19 cellular contexts compared by ENCODE assay signal in genomic region chr11:104091281-104092071, GRCh38. TPM values are rescaled to one million over a fixed set of nuclear protein-coding genes. Genes with fewer than 3 reads are reported as not detected.
"Had no signal": no experiment of that assay in that cellular context is flagged by ENCODE, and none has a peak within 500 bp of the region (broad histone marks: within the 10 kb centered on the region; RNA-seq: fewer than 3 reads in every experiment).

No MANE protein-coding gene starts in this region.

- H3K27me3 ChIP-seq: esophagus squamous epithelium, foreskin keratinocyte, pancreas, tibial nerve, vagina had no signal

- H3K9me3 ChIP-seq: esophagus squamous epithelium, pancreas, tibial nerve, vagina had no signal

- H3K4me3 Mint-ChIP-seq: activated naive CD4-positive, alpha-beta T cell treated with anti-CD3 and anti-CD28 coated beads, Interleukin-2, amount 10 ng/mL, durations not matched to agents 7 days and 5 days; central memory CD8-positive, alpha-beta T cell; naive B cell; stimulated activated memory B cell treated with anti-CD40 and anti-IgM and Interleukin-4, amounts not matched to agents 10 μg/mL and 1 μg/mL and 100 μg/mL, for 72 hours had no signal

- H3K36me3 ChIP-seq: esophagus squamous epithelium, pancreas, tibial nerve, vagina had no signal

- DNase-seq: activated CD4-positive, CD25-positive, alpha-beta regulatory T cell treated with anti-CD3 and anti-CD28 coated beads, Interleukin-2, amount 50 U/mL, for 72 hours; activated naive CD4-positive, alpha-beta T cell treated with anti-CD3 and anti-CD28 coated beads, Interleukin-2, amount 10 ng/mL, durations not matched to agents 7 days and 5 days; activated T-cell treated with anti-CD3 and anti-CD28 coated beads, Interleukin-2, amount 50 U/mL, for 1 hour; effector CD8-positive, alpha-beta T cell; esophagus squamous epithelium; foreskin keratinocyte; naive B cell; pancreas; T-helper 1 cell; T1000 had no signal

- H3K4me3 ChIP-seq: esophagus squamous epithelium, lung, pancreas, tibial nerve, vagina had no signal

- H3K36me3 Mint-ChIP-seq: activated naive CD4-positive, alpha-beta T cell treated with anti-CD3 and anti-CD28 coated beads, Interleukin-2, amount 10 ng/mL, durations not matched to agents 7 days and 5 days; naive B cell; stimulated activated memory B cell treated with anti-CD40 and anti-IgM and Interleukin-4, amounts not matched to agents 10 μg/mL and 1 μg/mL and 100 μg/mL, for 72 hours had no signal

- H3K4me1 Mint-ChIP-seq: activated naive CD4-positive, alpha-beta T cell treated with anti-CD3 and anti-CD28 coated beads, Interleukin-2, amount 10 ng/mL, durations not matched to agents 7 days and 5 days; naive B cell; stimulated activated memory B cell treated with anti-CD40 and anti-IgM and Interleukin-4, amounts not matched to agents 10 μg/mL and 1 μg/mL and 100 μg/mL, for 72 hours had no signal

- H3K9me3 Mint-ChIP-seq: activated naive CD4-positive, alpha-beta T cell treated with anti-CD3 and anti-CD28 coated beads, Interleukin-2, amount 10 ng/mL, durations not matched to agents 7 days and 5 days; activated T-helper 2 cell treated with anti-CD3 and anti-CD28 coated beads, Interferon-gamma antibody, Interleukin-2, Interleukin-4, amounts not matched to agents 10 μg/mL and 5 μg/mL and 100 μg/mL, durations not matched to agents 14 hours and 24 hours and 36 hours; naive B cell; stimulated activated memory B cell treated with anti-CD40 and anti-IgM and Interleukin-4, amounts not matched to agents 10 μg/mL and 1 μg/mL and 100 μg/mL, for 72 hours had no signal

- H3K27me3 Mint-ChIP-seq: activated naive CD4-positive, alpha-beta T cell treated with anti-CD3 and anti-CD28 coated beads, Interleukin-2, amount 10 ng/mL, durations not matched to agents 7 days and 5 days; central memory CD8-positive, alpha-beta T cell had no signal

- H3K27ac Mint-ChIP-seq: activated naive CD4-positive, alpha-beta T cell treated with anti-CD3 and anti-CD28 coated beads, Interleukin-2, amount 10 ng/mL, durations not matched to agents 7 days and 5 days; activated T-helper 2 cell treated with anti-CD3 and anti-CD28 coated beads, Interferon-gamma antibody, Interleukin-2, Interleukin-4, amounts not matched to agents 10 μg/mL and 5 μg/mL and 100 μg/mL, durations not matched to agents 14 hours and 24 hours and 36 hours; naive B cell; stimulated activated memory B cell treated with anti-CD40 and anti-IgM and Interleukin-4, amounts not matched to agents 10 μg/mL and 1 μg/mL and 100 μg/mL, for 72 hours had no signal

- ATAC-seq: foreskin keratinocyte; stimulated activated memory B cell treated with anti-CD40 and anti-IgM and Interleukin-4, amounts not matched to agents 10 μg/mL and 1 μg/mL and 100 μg/mL, for 72 hours had no signal

- H3K27ac ChIP-seq: esophagus squamous epithelium, foreskin keratinocyte, pancreas, tibial nerve, vagina had no signal

- H3K4me1 ChIP-seq: esophagus squamous epithelium, foreskin keratinocyte, vagina had no signal

RNA-seq across cellular contexts. Expression of gene DDI1, which starts 55.0 kb away (rescaled TPM):
- total RNA-seq: activated T-helper 2 cell treated with anti-CD3 and anti-CD28 coated beads, Interferon-gamma antibody, Interleukin-2, Interleukin-4, amounts not matched to agents 10 μg/mL and 5 μg/mL and 100 μg/mL, durations not matched to agents 14 hours and 24 hours and 36 hours; endothelial cell of umbilical vein; esophagus squamous epithelium; foreskin keratinocyte; lung; mononuclear cell; pancreas; tibial nerve; vagina had no signal
- polyA plus RNA-seq: adipose tissue, endothelial cell of umbilical vein, foreskin keratinocyte, lung, pancreas had no signal
